Comparison of ENCODE assay signal across 13 cellular contexts in genomic region chr7:14836006-14836405, GRCh38.
DNase-seq lines count a peak whose midpoint lies in the region; ATAC-seq and TF ChIP-seq lines count a peak whose summit lies in the region.
"Had no signal": no experiment of that assay in that cellular context is flagged by ENCODE, and none has a peak within 500 bp of the region (broad histone marks: within the 10 kb centered on the region; RNA-seq: fewer than 3 reads in every experiment).

No MANE protein-coding gene starts in this region.

- H3K27me3 Mint-ChIP-seq in endodermal cell (ENCODE audit: insufficient read depth) = no peaks in the 10 kb centered on the region
- H3K27me3 Mint-ChIP-seq: activated CD4-positive, alpha-beta memory T cell treated with anti-CD3 and anti-CD28 coated beads for 36 hours; IgD-negative memory B cell had no signal

- intact Hi-C loops in gastrocnemius medialis (cut with DNase I; ENCODE audit: low total_unique reads) = loop anchor here (1.0 kb wide), 1 partner anchor 75 kb away; no protein-coding TSS in a partner anchor

- no peak overlapping the region for H3K4me3 Mint-ChIP-seq in endodermal cell
- H3K4me3 Mint-ChIP-seq: activated CD4-positive, alpha-beta memory T cell treated with anti-CD3 and anti-CD28 coated beads for 36 hours; IgD-negative memory B cell had no signal

- H3K9me3 ChIP-seq in endodermal cell (ENCODE audit: control insufficient read depth, low read length) (no peaks in the 10 kb centered on the region), gastrocnemius medialis (no peaks in the 10 kb centered on the region)
- H3K9me3 ChIP-seq: tibial nerve had no signal

- no peaks in the 10 kb centered on the region for H3K27me3 ChIP-seq in endodermal cell (ENCODE audit: control insufficient read depth, insufficient read depth, low read length, poor library complexity, severe bottlenecking)
- H3K27me3 ChIP-seq in gastrocnemius medialis = no peaks in the 10 kb centered on the region
- H3K27me3 ChIP-seq: tibial nerve had no signal

- whole genome bisulfite sequencing in endodermal cell (ENCODE audit: insufficient coverage in 1 of 2, insufficient read length in 1 of 2), 2 experiments = 73 to 100% methylated on average over 2 to 3 of the region's 4 CpGs

- H3K9me3 Mint-ChIP-seq in endodermal cell = no peaks in the 10 kb centered on the region
- H3K9me3 Mint-ChIP-seq: activated CD4-positive, alpha-beta memory T cell treated with anti-CD3 and anti-CD28 coated beads for 36 hours had no signal

- H3K36me3 ChIP-seq in endodermal cell (ENCODE audit: control insufficient read depth, insufficient read depth, low read length) (no peaks in the 10 kb centered on the region), gastrocnemius medialis (no peaks in the 10 kb centered on the region)
- H3K36me3 ChIP-seq: tibial nerve had no signal

- DNase-seq in NCI-H345 (lab: John Stamatoyannopoulos, UW) (peak; percentile 35), NCI-H345 treated with DMSO at 0.1 percent for 48 hours (lab: John Stamatoyannopoulos, UW; ENCODE audit: unreplicated experiment) (no peak), NCI-H748 (lab: John Stamatoyannopoulos, UW; ENCODE audit: unreplicated experiment) (peak; percentile 66), endodermal cell (no peak), gastrocnemius medialis (no peak), hypothalamus (lab: John Stamatoyannopoulos, UW) (no peak)
- DNase-seq: activated CD4-positive, alpha-beta memory T cell treated with anti-CD3 and anti-CD28 coated beads for 36 hours; stimulated activated CD4-positive, alpha-beta T cell treated with anti-CD3 and anti-CD28 coated beads, Interleukin-4, amount 100 ng/mL, for 24 hours had no signal

- H3K4me1 Mint-ChIP-seq in endodermal cell = peaks cover 15% of the 10 kb centered on the region
- H3K4me1 Mint-ChIP-seq: IgD-negative memory B cell had no signal

- H3K4me3 ChIP-seq in endodermal cell (ENCODE audit: low read length) (peak overlapping the region; percentile 46), gastrocnemius medialis (peak overlapping the region in 3 of 4 donors; percentile 5 to 28 (median 27))
- H3K4me3 ChIP-seq: lung, tibial nerve had no signal

- in situ Hi-C loops in gastrocnemius medialis (cut with MboI; ENCODE audit: low sequenced_read_pairs in 4 of 4) = no loop called here

- TF ChIP-seq CTCF in endodermal cell (conservative IDR thresholded peaks at IDR 0.05) (no peak), gastrocnemius medialis (IDR thresholded peaks at IDR 0.05 in 4 of 5, conservative IDR thresholded peaks at IDR 0.05 in 1 of 5) (no peak)

- H3K36me3 Mint-ChIP-seq in endodermal cell (ENCODE audit: low read depth) = no peaks in the 10 kb centered on the region
- H3K36me3 Mint-ChIP-seq: activated CD4-positive, alpha-beta memory T cell treated with anti-CD3 and anti-CD28 coated beads for 36 hours; IgD-negative memory B cell had no signal

- no peak overlapping the region for H3K9ac ChIP-seq in endodermal cell (ENCODE audit: extremely low read depth, low read length, poor library complexity, severe bottlenecking)

- peak; percentile 42 to 46 for ATAC-seq in gastrocnemius medialis
- no peak for ATAC-seq in GM21526 (IDR thresholded peaks at IDR 0.05; ENCODE audit: low FRiP score, unreplicated experiment)
- ATAC-seq in GM21367 (IDR thresholded peaks at IDR 0.05; ENCODE audit: unreplicated experiment) = no peak

- TF ChIP-seq POLR2A in gastrocnemius medialis (IDR thresholded peaks at IDR 0.05) = no peak

- H3K4me1 ChIP-seq in endodermal cell (ENCODE audit: control insufficient read depth, insufficient read depth, low read length) (peaks cover 5% of the 10 kb centered on the region), gastrocnemius medialis (peaks cover 26 to 40% of the 10 kb centered on the region in 2 donors)

- H3K27ac Mint-ChIP-seq in endodermal cell = no peak overlapping the region
- H3K27ac Mint-ChIP-seq: activated CD4-positive, alpha-beta memory T cell treated with anti-CD3 and anti-CD28 coated beads for 36 hours; IgD-negative memory B cell had no signal

- H3K27ac ChIP-seq in endodermal cell (ENCODE audit: low read depth, low read length) = no peak overlapping the region
- peak overlapping the region; percentile 80 to 95 (median 92) for H3K27ac ChIP-seq in gastrocnemius medialis

Comparison
In these comparisons a context has a peak if more than half of its experiments do, and no peak if none do; other contexts are left out.
1. DNase-seq: peak in NCI-H345 (single experiment) and NCI-H748 (single experiment); none in NCI-H345 treated with DMSO at 0.1 percent for 48 hours (single experiment), endodermal cell (single experiment), gastrocnemius medialis (0 of 2) and hypothalamus (0 of 51).
2. ATAC-seq: peak in gastrocnemius medialis (2 of 2); none in GM21526 (single experiment) and GM21367 (single experiment).